Comparison of ENCODE assay signal across 24 cellular contexts in genomic region chr1:25671929-25672328, GRCh38. TPM values are rescaled to one million over a fixed set of nuclear protein-coding genes. Genes with fewer than 3 reads are reported as not detected.
DNase-seq lines count a peak whose midpoint lies in the region; ATAC-seq, FAIRE-seq and TF ChIP-seq lines count a peak whose summit lies in the region.
"Had no signal": no experiment of that assay in that cellular context is flagged by ENCODE, and none has a peak within 500 bp of the region (broad histone marks: within the 10 kb centered on the region; RNA-seq: fewer than 3 reads in every experiment).

No MANE protein-coding gene starts in this region.

- in situ Hi-C loops in IMR-90 (cut with MboI; ENCODE audit: low sequenced_read_pairs): no loop called here

- no peak for FAIRE-seq in pancreas (lab: Jason Lieb, UNC)
- FAIRE-seq: A204.1, G401.6 had no signal

- no peak overlapping the region for H3K23ac ChIP-seq in IMR-90 (ENCODE audit: low read depth, low read length)

- H3K4me3 ChIP-seq in right atrium auricular region (no peak overlapping the region), IMR-90 (ENCODE audit: insufficient read depth, low read depth, low read length) (no peak overlapping the region), pancreas (no peak overlapping the region)
- H3K4me3 ChIP-seq: BLaER1, HAP-1, SK-N-MC had no signal

- no peak overlapping the region for H3K18ac ChIP-seq in IMR-90 (ENCODE audit: low read depth, low read length)

- H4K5ac ChIP-seq in IMR-90 (ENCODE audit: low read depth, low read length): no peak overlapping the region

- dilution Hi-C loops in IMR-90 (cut with HindIII; ENCODE audit: low sequenced_read_pairs, unreplicated experiment): no loop called here

- intact Hi-C loops in Right ventricle myocardium superior (cut with DNase I): no loop called here
- intact Hi-C loops in IMR-90 (cut with micrococcal nuclease): no loop called here
- intact Hi-C loops in pancreas (cut with DNase I): no loop called here

- peaks cover 13% of the 10 kb centered on the region; the same call in 1 of the 2 replicates for H4K20me1 ChIP-seq in IMR-90 (ENCODE audit: insufficient read depth, low read length)
- H4K20me1 ChIP-seq: BLaER1 had no signal

- no TSS peak for BruUV-seq in IMR-90 (replicated peaks; lab: Mats Ljungman, UMichigan)

- peak; percentile 26 for ATAC-seq in Right ventricle myocardium superior (ENCODE audit: poor library complexity)
- no peak for ATAC-seq in IMR-90 (ENCODE audit: low read depth)
- peak; percentile 89 for ATAC-seq in left lobe of liver
- ATAC-seq in pancreas: peak in 3 of 4 donors; percentile 64 to 92 (median 75)

- no peak for TF ChIP-seq POLR2A in IMR-90 (IDR thresholded peaks at IDR 0.05; ENCODE audit: low read depth, low read length)

- H2AFZ ChIP-seq in IMR-90 (replicated peaks; ENCODE audit: low read length, poor library complexity): no peak overlapping the region

- H4K8ac ChIP-seq in IMR-90 (ENCODE audit: low read depth in 2 of 2, low read length in 2 of 2): no peak overlapping the region

- H4K91ac ChIP-seq in IMR-90 (ENCODE audit: insufficient read depth, low read depth, low read length): 0 out of 2 replicates have a peak overlapping the region, but pooled peaks have one; percentile 12

- DNase-seq in Right ventricle myocardium superior: no peak
- DNase-seq in right atrium auricular region (ENCODE audit: low spot score): no peak
- DNase-seq in IMR-90: no peak
- DNase-seq in left lobe of liver (ENCODE audit: low spot score): peak; percentile 91
- peak in 2 of 6 donors; percentile 44 to 49 for DNase-seq in pancreas
- DNase-seq in germinal center (ENCODE audit: low spot score): no peak
- DNase-seq in 8988T: no peak
- no peak for DNase-seq in T-helper 9 cell
- DNase-seq: Caco-2; CD4-positive, alpha-beta memory T cell; GOT3; NCI-H1048; NCI-H1417; NCI-H1694 treated with DMSO at 0.1 percent for 48 hours; NCI-H2081; NCI-H2227 treated with DMSO at 0.1 percent for 48 hours; NCI-H526 treated with DMSO at 0.1 percent for 48 hours; SIG-M5 had no signal

- peaks cover 0 to 6% of the 10 kb centered on the region in 2 experiments; a peak in 1 of 4 replicates for H3K79me1 ChIP-seq in IMR-90 (ENCODE audit: low read depth in 1 of 2, low read length in 2 of 2)

- POLR2A ChIA-PET in IMR-90 (lab: Charles Lee; ENCODE audit: unreplicated experiment): no interaction called here

- CTCF ChIA-PET in IMR-90 (lab: Yijun Ruan, JAX): interaction anchor here (0.5 kb wide), 1 partner anchor 124 kb away, joined by 6 read pairs; no protein-coding TSS in a partner anchor

- no peak overlapping the region for H2AK9ac ChIP-seq in IMR-90 (replicated peaks; ENCODE audit: low read depth, low read length, poor library complexity)

- H3K4ac ChIP-seq in IMR-90 (ENCODE audit: low read depth, low read length): no peak overlapping the region

- H2BK20ac ChIP-seq in IMR-90 (ENCODE audit: low read depth, low read length): no peak overlapping the region

- H3K4me1 ChIP-seq in right atrium auricular region: peaks cover 0 to 12% of the 10 kb centered on the region in 2 donors
- H3K4me1 ChIP-seq in IMR-90 (ENCODE audit: control insufficient read depth, insufficient read depth, low read length): peaks cover 19% of the 10 kb centered on the region; the same call in 1 of the 2 replicates
- no peaks in the 10 kb centered on the region for H3K4me1 ChIP-seq in pancreas
- H3K4me1 ChIP-seq: HAP-1 had no signal

- peaks cover 15% of the 10 kb centered on the region for H3K9me1 ChIP-seq in IMR-90 (ENCODE audit: insufficient read depth, low read length)

- peak overlapping the region; percentile 38; the same call in 1 of the 3 replicates for H2BK15ac ChIP-seq in IMR-90 (ENCODE audit: low read depth, low read length)

- no peak overlapping the region for H3K14ac ChIP-seq in IMR-90 (replicated peaks; ENCODE audit: low read depth, low read length)

- TF ChIP-seq RAD21 in IMR-90 (IDR thresholded peaks at IDR 0.05; ENCODE audit: low read length): no peak

- H2BK5ac ChIP-seq in IMR-90 (ENCODE audit: low read depth, low read length, poor library complexity, severe bottlenecking): no peak overlapping the region

- H3K36me3 ChIP-seq in right atrium auricular region (no peaks in the 10 kb centered on the region), IMR-90 (ENCODE audit: control insufficient read depth, insufficient read depth, low read length) (peaks cover 2% of the 10 kb centered on the region; the same call in 1 of the 2 replicates), pancreas (no peaks in the 10 kb centered on the region)
- H3K36me3 ChIP-seq: BLaER1, HAP-1 had no signal

- 50% methylated on average over 1 of the region's 3 CpGs; no CpG with 5 or more reads in 1 of the 2 experiments for WGBS in IMR-90 (ENCODE audit: extremely low coverage in 2 of 2, insufficient read length in 1 of 2), 2 experiments
- WGBS in pancreas, 2 donors: 69 to 72% methylated on average over 3 of the region's 3 CpGs

- no peak overlapping the region for H3K27ac ChIP-seq in right atrium auricular region
- H3K27ac ChIP-seq in IMR-90 (ENCODE audit: insufficient read depth, low read length): no peak overlapping the region
- H3K27ac ChIP-seq in pancreas: no peak overlapping the region
- H3K27ac ChIP-seq: BLaER1, RWPE1, SK-N-MC had no signal

- TF ChIP-seq CTCF in right atrium auricular region (IDR thresholded peaks at IDR 0.05) (no peak), IMR-90 (conservative IDR thresholded peaks at IDR 0.05; ENCODE audit: low read depth, low read length) (no peak), pancreas (IDR thresholded peaks at IDR 0.05) (no peak)

- 0 out of 2 replicates have a peak overlapping the region, but pooled peaks have one; percentile 71 for H2BK120ac ChIP-seq in IMR-90 (ENCODE audit: low read depth, low read length)

- H3K9ac ChIP-seq in IMR-90 (ENCODE audit: low read depth, low read length): no peak overlapping the region
- H3K9ac ChIP-seq: BLaER1 had no signal

- no peak overlapping the region for H3K4me2 ChIP-seq in IMR-90 (ENCODE audit: low read depth, low read length)
- H3K4me2 ChIP-seq: BLaER1 had no signal

- H3K56ac ChIP-seq in IMR-90 (ENCODE audit: extremely low read depth, insufficient read depth, low read length): no peak overlapping the region

- H3K9me3 ChIP-seq in right atrium auricular region (no peaks in the 10 kb centered on the region), IMR-90 (ENCODE audit: control insufficient read depth, insufficient read depth, low read length) (peaks cover 10% of the 10 kb centered on the region; the same call in 1 of the 2 replicates), pancreas (no peaks in the 10 kb centered on the region)
- H3K9me3 ChIP-seq: BLaER1, Caco-2, HAP-1 had no signal

- H3K27me3 ChIP-seq in right atrium auricular region: no peaks in the 10 kb centered on the region
- H3K27me3 ChIP-seq in IMR-90 (ENCODE audit: control insufficient read depth, insufficient read depth, low read length): peaks cover 1% of the 10 kb centered on the region; the same call in 1 of the 2 replicates
- H3K27me3 ChIP-seq in pancreas: no peaks in the 10 kb centered on the region
- H3K27me3 ChIP-seq: BLaER1 had no signal

- H2AK5ac ChIP-seq in IMR-90 (ENCODE audit: low read depth, low read length): peak overlapping the region; percentile 7; the same call in 1 of the 2 replicates

TF ChIP-seq in IMR-90, 13 proteins besides CTCF, POLR2A, EP300 and RAD21:
- no peak for TF ChIP-seq RFX5 (IDR thresholded peaks at IDR 0.05; ENCODE audit: low read depth, low read length)
- no peak for TF ChIP-seq CHD1 (IDR thresholded peaks at IDR 0.05; ENCODE audit: low read depth, low read length)
- TF ChIP-seq SMC3 (IDR thresholded peaks at IDR 0.05; ENCODE audit: low read depth, low read length): no peak
- TF ChIP-seq FOS (IDR thresholded peaks at IDR 0.05; ENCODE audit: low read depth, low read length): no peak
- no peak for TF ChIP-seq MXI1 (IDR thresholded peaks at IDR 0.05; ENCODE audit: borderline replicate concordance, low read depth, low read length)
- no peak for TF ChIP-seq MAFK (IDR thresholded peaks at IDR 0.05; ENCODE audit: low read depth, low read length)
- TF ChIP-seq NFE2L2 (IDR thresholded peaks at IDR 0.05; ENCODE audit: low read depth, low read length): no peak
- TF ChIP-seq RCOR1 (IDR thresholded peaks at IDR 0.05; ENCODE audit: insufficient replicate concordance, low read length): no peak
- TF ChIP-seq ELK1 (IDR thresholded peaks at IDR 0.05; ENCODE audit: borderline replicate concordance, low read depth, low read length): no peak
- no peak for TF ChIP-seq USF2 (IDR thresholded peaks at IDR 0.05; ENCODE audit: low read depth, low read length)
- TF ChIP-seq CEBPB (IDR thresholded peaks at IDR 0.05; ENCODE audit: low read depth, low read length): no peak
- TF ChIP-seq BHLHE40 (IDR thresholded peaks at IDR 0.05; ENCODE audit: low read depth, low read length): no peak
- no peak for TF ChIP-seq MAZ (IDR thresholded peaks at IDR 0.05; ENCODE audit: borderline replicate concordance, low read depth, low read length)

RNA-seq across cellular contexts. Expression of gene MAN1C1, which starts 55.3 kb away (rescaled TPM):
- total RNA-seq in Right ventricle myocardium superior: 17.5 TPM
- total RNA-seq in right atrium auricular region: 10 to 100 TPM in 1 of 2 donors, 1 to 10 TPM in 1; 9.4 to 13.6 TPM
- total RNA-seq in IMR-90 (2012; rRNA removed): 2.5 and 3.2 TPM in 2 replicates
- polyA plus RNA-seq in IMR-90 (2012; rRNA removed): 9.6 and 11.3 TPM in 2 replicates
- polyA plus RNA-seq in IMR-90 (2012; cell fraction: cytosol; rRNA removed): 9.4 and 14.0 TPM in 2 replicates
- 9.7 and 11.2 TPM in 2 replicates for polyA plus RNA-seq in IMR-90 (2012; cell fraction: nucleus; rRNA removed; ENCODE audit: low replicate concordance)
- total RNA-seq in left lobe of liver: 39.4 TPM
- 1 to 10 TPM; 2.1 to 6.1 (median 3.3) TPM for total RNA-seq in pancreas
- polyA plus RNA-seq in pancreas: 1 to 10 TPM; 4.1 to 9.2 TPM
